ENCODE assay signal across 1 cellular context in the genomic region with DNA sequence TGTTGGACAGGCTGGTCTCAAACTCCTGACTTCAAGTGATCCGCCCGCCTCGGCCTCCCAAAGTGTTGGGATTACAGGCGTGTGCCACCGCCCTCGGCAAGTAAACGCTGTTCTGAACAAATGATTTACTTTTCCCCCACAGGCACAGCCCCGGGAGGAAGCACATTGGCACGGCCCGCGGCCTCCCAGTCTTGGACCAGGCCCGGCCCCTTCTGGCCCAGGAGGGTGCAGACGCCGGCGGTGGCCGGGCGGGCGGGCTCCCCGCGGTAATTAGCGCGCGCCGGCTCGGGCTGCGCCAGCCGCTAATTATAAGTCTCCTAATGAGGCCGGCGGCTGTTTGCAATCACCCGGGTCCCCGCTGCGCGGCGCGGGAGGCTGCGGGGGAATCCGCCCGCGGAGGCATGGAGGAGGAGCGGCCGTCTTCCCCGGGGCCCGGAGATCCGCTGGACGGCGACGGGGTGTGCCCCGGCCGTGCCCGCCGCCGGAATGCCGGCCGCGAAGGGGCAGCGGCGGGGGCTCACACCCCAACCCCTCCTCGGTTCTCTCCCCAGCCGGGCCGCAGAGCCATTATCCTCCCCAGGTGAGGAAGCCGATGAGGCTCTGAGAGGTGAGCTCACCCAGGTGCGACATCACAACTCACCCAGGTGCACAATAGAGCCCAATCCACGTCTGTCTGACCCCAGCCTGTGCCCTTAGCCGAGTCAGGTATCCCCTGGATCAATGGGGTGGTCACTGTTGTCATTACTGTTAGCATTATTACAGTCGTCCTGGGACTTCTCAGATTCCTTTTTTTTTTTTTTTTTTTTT.
TF ChIP-seq lines count a peak whose summit lies in the region.

No MANE protein-coding gene starts in this region.

TF ChIP-seq in endothelial cell of umbilical vein, 7 proteins besides CTCF, POLR2A, EP300 and RAD21 (continued from another document):
- no peak for TF ChIP-seq GATA2 (IDR thresholded peaks at IDR 0.05; ENCODE audit: insufficient read depth, insufficient read length, low read depth, low read length)
- TF ChIP-seq FOS (IDR thresholded peaks at IDR 0.05; ENCODE audit: borderline replicate concordance, insufficient read depth, low read length), result no peak
- no peak for TF ChIP-seq MYC (IDR thresholded peaks at IDR 0.05; ENCODE audit: low read depth, low read length)
